Comparison of ENCODE assay signal across 22 cellular contexts in the genomic region with DNA sequence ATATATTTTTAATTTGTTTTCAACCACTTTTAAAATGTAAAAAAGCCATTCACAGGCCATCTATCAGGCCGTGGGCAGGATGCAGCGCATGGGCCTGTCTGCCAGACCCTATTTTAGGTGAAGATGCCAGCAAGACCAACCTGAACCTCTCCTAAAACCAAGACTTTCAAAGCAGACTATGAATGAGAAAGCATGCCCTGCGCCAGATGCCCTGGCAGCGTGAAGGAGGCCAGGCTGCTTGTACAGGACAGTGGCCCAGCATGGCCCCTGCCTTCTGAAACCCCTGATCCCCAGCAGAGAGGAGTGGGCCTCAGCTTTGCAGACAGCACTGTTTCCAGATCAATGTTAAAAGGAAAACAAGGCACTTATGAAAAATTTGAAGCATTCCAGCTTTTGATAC. TPM values are rescaled to one million over a fixed set of nuclear protein-coding genes. Genes with fewer than 3 reads are reported as not detected.
DNase-seq lines count a peak whose midpoint lies in the region; ATAC-seq, FAIRE-seq and TF ChIP-seq lines count a peak whose summit lies in the region.
"Had no signal": no experiment of that assay in that cellular context is flagged by ENCODE, and none has a peak within 500 bp of the region (broad histone marks: within the 10 kb centered on the region; RNA-seq: fewer than 3 reads in every experiment).

No MANE protein-coding gene starts in this region.

- H3K9ac ChIP-seq in kidney (ENCODE audit: low read length in 2 of 2): no peak overlapping the region
- H3K9ac ChIP-seq: KMS-11 had no signal

- 93 to 98% (median 95%) methylated on average over 4 of the region's 4 CpGs for WGBS in spleen, 5 donors

- no peak overlapping the region for H3K27ac ChIP-seq in left ventricle myocardium inferior (replicated peaks)
- no peak overlapping the region for H3K27ac ChIP-seq in RWPE2 (ENCODE audit: poor library complexity, severe bottlenecking)
- no peak overlapping the region for H3K27ac ChIP-seq in kidney (ENCODE audit: low read depth in 2 of 2, low read length in 2 of 2)
- no peak overlapping the region for H3K27ac ChIP-seq in spleen
- H3K27ac ChIP-seq in gastrocnemius medialis: no peak overlapping the region
- H3K27ac ChIP-seq: A549, KMS-11 had no signal

- TF ChIP-seq POLR2A in spleen (IDR thresholded peaks at IDR 0.05): no peak
- no peak for TF ChIP-seq POLR2A in gastrocnemius medialis (IDR thresholded peaks at IDR 0.05)

- TF ChIP-seq CTCF in left ventricle myocardium inferior (IDR thresholded peaks at IDR 0.05; ENCODE audit: borderline replicate concordance) (no peak), RWPE2 (IDR thresholded peaks at IDR 0.05; ENCODE audit: poor library complexity, severe bottlenecking) (no peak), kidney (IDR thresholded peaks at IDR 0.05; ENCODE audit: borderline replicate concordance, extremely low read depth, insufficient read depth) (no peak), spleen (IDR thresholded peaks at IDR 0.05 in 8 of 11, conservative IDR thresholded peaks at IDR 0.05 in 3 of 11) (no peak), gastrocnemius medialis (IDR thresholded peaks at IDR 0.05 in 4 of 5, conservative IDR thresholded peaks at IDR 0.05 in 1 of 5) (no peak)

- H3K9me3 ChIP-seq in left ventricle myocardium inferior (replicated peaks) (no peaks in the 10 kb centered on the region), RWPE2 (ENCODE audit: severe bottlenecking) (no peaks in the 10 kb centered on the region), kidney (ENCODE audit: control insufficient read depth in 1 of 2, low read length in 2 of 2) (no peaks in the 10 kb centered on the region), spleen (no peaks in the 10 kb centered on the region), gastrocnemius medialis (no peaks in the 10 kb centered on the region)
- H3K9me3 ChIP-seq: A549 had no signal

- no peaks in the 10 kb centered on the region for H3K27me3 ChIP-seq in left ventricle myocardium inferior (ENCODE audit: low read depth)
- no peaks in the 10 kb centered on the region for H3K27me3 ChIP-seq in RWPE2 (ENCODE audit: insufficient read depth, poor library complexity, severe bottlenecking)
- H3K27me3 ChIP-seq in spleen (replicated peaks in 1 of 7): no peaks in the 10 kb centered on the region
- H3K27me3 ChIP-seq in gastrocnemius medialis: no peaks in the 10 kb centered on the region

- no peak for ATAC-seq in left cardiac atrium
- ATAC-seq in RWPE2 (ENCODE audit: low read depth): no peak
- ATAC-seq in HG03025 (IDR thresholded peaks at IDR 0.05; ENCODE audit: low FRiP score, unreplicated experiment): no peak
- no peak for ATAC-seq in gastrocnemius medialis
- ATAC-seq: A549, Panc1 had no signal

- H3K4me1 ChIP-seq in left ventricle myocardium inferior: peaks cover 14% of the 10 kb centered on the region
- H3K4me1 ChIP-seq in RWPE2 (ENCODE audit: insufficient read depth, poor library complexity, severe bottlenecking): no peaks in the 10 kb centered on the region
- H3K4me1 ChIP-seq in kidney (ENCODE audit: control insufficient read depth in 1 of 2, insufficient read depth in 1 of 2, low read depth in 1 of 2, low read length in 2 of 2): no peaks in the 10 kb centered on the region
- peaks cover 0 to 15% (median 2%) of the 10 kb centered on the region in 6 donors for H3K4me1 ChIP-seq in spleen
- H3K4me1 ChIP-seq in gastrocnemius medialis: peaks cover 11 to 12% of the 10 kb centered on the region in 2 donors
- H3K4me1 ChIP-seq: A549 had no signal

- peaks cover 66% of the 10 kb centered on the region for H3K36me3 ChIP-seq in left ventricle myocardium inferior
- peaks cover 78% of the 10 kb centered on the region for H3K36me3 ChIP-seq in RWPE2 (ENCODE audit: low read depth)
- peaks cover 8 to 17% of the 10 kb centered on the region in 2 donors for H3K36me3 ChIP-seq in kidney (ENCODE audit: control insufficient read depth in 1 of 2, insufficient read depth in 2 of 2, low read length in 2 of 2)
- H3K36me3 ChIP-seq in spleen: peaks cover 2 to 94% (median 81%) of the 10 kb centered on the region in 6 donors
- H3K36me3 ChIP-seq in gastrocnemius medialis: peaks cover 0 to 59% of the 10 kb centered on the region in 2 donors

- intact Hi-C loops in left ventricle myocardium inferior (cut with micrococcal nuclease) (no loop called here), left cardiac atrium (cut with DNase I) (no loop called here), kidney (cut with DNase I) (no loop called here), spleen (cut with DNase I; ENCODE audit: low total_unique reads) (no loop called here), gastrocnemius medialis (cut with DNase I; ENCODE audit: low total_unique reads) (no loop called here)

- peak; percentile 3 for DNase-seq in left ventricle myocardium inferior
- no peak for DNase-seq in left cardiac atrium
- DNase-seq in RWPE2 (ENCODE audit: low spot score): peak; percentile 23
- DNase-seq in kidney: peak; percentile 4
- peak; percentile 32 for DNase-seq in spleen
- DNase-seq in GM03348 (ENCODE audit: low spot score): no peak
- DNase-seq in gastrocnemius medialis: no peak
- DNase-seq: COR-L47, DMS79, GOT3, IMR-90, NCI-H1092 treated with DMSO at 0.1 percent for 48 hours, NCI-H1436 treated with DMSO at 0.1 percent for 48 hours, NCI-H1930, NCI-H2227 treated with DMSO at 0.1 percent for 48 hours, NCI-H524, NCI-H774, SHP77 had no signal

- no peak overlapping the region for H3K4me3 ChIP-seq in left ventricle myocardium inferior
- H3K4me3 ChIP-seq in RWPE2 (ENCODE audit: severe bottlenecking): no peak overlapping the region
- H3K4me3 ChIP-seq in kidney (ENCODE audit: low read length in 2 of 2): no peak overlapping the region
- H3K4me3 ChIP-seq in spleen: no peak overlapping the region
- H3K4me3 ChIP-seq in gastrocnemius medialis: no peak overlapping the region
- H3K4me3 ChIP-seq: A549 had no signal

- in situ Hi-C loops in gastrocnemius medialis (cut with MboI; ENCODE audit: low sequenced_read_pairs in 4 of 4): no loop called here

- no peak for FAIRE-seq in kidney (lab: Jason Lieb, UNC)
- FAIRE-seq: A549 had no signal

RNA-seq across cellular contexts. Expression of gene WDR4, which starts 31.6 kb away (rescaled TPM):
- total RNA-seq in left ventricle myocardium inferior (6.0 TPM), left cardiac atrium (1 to 10 TPM; 6.5 to 9.9 TPM), kidney (20.4 TPM), spleen (10 to 100 TPM; 11.2 to 31.3 (median 20.7) TPM), gastrocnemius medialis (10 to 100 TPM in 1 of 4 donors, 1 to 10 TPM in 3; 1.9 to 13.3 (median 4.4) TPM)
- polyA plus RNA-seq in kidney (ENCODE audit: insufficient read depth, low read depth, low replicate concordance) (4.8 TPM), spleen (10 to 100 TPM in 2 of 3 donors, 1 to 10 TPM in 1; 6.1 to 17.4 (median 11.6) TPM)

RNA-seq across cellular contexts. Expression of gene NDUFV3, which starts 45.4 kb away (rescaled TPM):
- total RNA-seq in left ventricle myocardium inferior (52.0 TPM), left cardiac atrium (10 to 100 TPM; 46.4 to 49.7 TPM), kidney (29.6 TPM), spleen (10 to 100 TPM; 27.2 to 38.8 (median 37.1) TPM), gastrocnemius medialis (100 to 1,000 TPM in 1 of 4 donors, 10 to 100 TPM in 3; 96.4 to 109 (median 97.7) TPM)
- polyA plus RNA-seq in kidney (ENCODE audit: insufficient read depth, low read depth, low replicate concordance) (37.0 TPM), spleen (10 to 100 TPM; 12.0 to 18.7 (median 12.1) TPM)

Comparison
In these comparisons a context has a peak if more than half of its experiments do, and no peak if none do; other contexts are left out.
1. DNase-seq: peak in left ventricle myocardium inferior (single experiment), RWPE2 (single experiment), kidney (single experiment) and spleen (single experiment); none in left cardiac atrium (single experiment), GM03348 (single experiment) and gastrocnemius medialis (0 of 2).